ENCODE assay signal across 22 cellular contexts in genomic region chr17:30933966-30934365, GRCh38. TPM values are rescaled to one million over a fixed set of nuclear protein-coding genes. Genes with fewer than 3 reads are reported as not detected.
A peak's percentile ranks its signal among the peaks of the same experiment; 100 is the strongest.
DNase-seq lines count a peak whose midpoint lies in the region; ATAC-seq and TF ChIP-seq lines count a peak whose summit lies in the region.
"Had no signal": no experiment of that assay in that cellular context is flagged by ENCODE, and none has a peak within 500 bp of the region (broad histone marks: within the 10 kb centered on the region; RNA-seq: fewer than 3 reads in every experiment).

No MANE protein-coding gene starts in this region.

- no TSS peak for BruUV-seq in OCI-LY7 (replicated peaks; lab: Mats Ljungman, UMichigan)

- H3K9me3 ChIP-seq in lower lobe of right lung (no peaks in the 10 kb centered on the region), OCI-LY7 (ENCODE audit: low read length) (no peaks in the 10 kb centered on the region)
- H3K9me3 ChIP-seq: BLaER1, MG63 had no signal

- H3K27me3 ChIP-seq in lower lobe of right lung (ENCODE audit: low read depth) = no peaks in the 10 kb centered on the region
- H3K27me3 ChIP-seq: BLaER1, MG63 had no signal

- DNase-seq in NCI-H82 (lab: John Stamatoyannopoulos, UW) (peak; percentile 31), NCI-H82 treated with DMSO at 0.1 percent for 48 hours (lab: John Stamatoyannopoulos, UW; ENCODE audit: unreplicated experiment) (no peak), UCSD-AML1 (lab: John Stamatoyannopoulos, UW; ENCODE audit: unreplicated experiment) (peak; percentile 21), lower lobe of right lung (no peak), Ammon's horn (ENCODE audit: low spot score) (no peak), NCI-H187 treated with DMSO at 0.1 percent for 48 hours (lab: John Stamatoyannopoulos, UW) (no peak), OCI-LY7 (ENCODE audit: low spot score) (no peak)
- DNase-seq: 8988T; CD4-positive, CD25-positive, alpha-beta regulatory T cell; H7; Karpas-422; MG63; NCI-H1092 treated with DMSO at 0.1 percent for 48 hours; NCI-H1436; NCI-H187; NCI-H2171 treated with DMSO at 0.1 percent for 48 hours; NCI-H345; NCI-H510A treated with DMSO at 0.1 percent for 48 hours; RPMI8226; SHP77 had no signal

- H3K27me3 Mint-ChIP-seq in stimulated activated memory B cell treated with anti-CD40 and anti-IgM and Interleukin-4, amounts not matched to agents 10 μg/mL and 1 μg/mL and 100 μg/mL, for 72 hours = no peaks in the 10 kb centered on the region

- ATAC-seq in lower lobe of right lung = peak; percentile 75 to 84
- ATAC-seq in stimulated activated memory B cell treated with anti-CD40 and anti-IgM and Interleukin-4, amounts not matched to agents 10 μg/mL and 1 μg/mL and 100 μg/mL, for 72 hours = no peak

- H3K79me2 ChIP-seq in OCI-LY7 (ENCODE audit: insufficient read depth, low read depth, low read length) = no peaks in the 10 kb centered on the region

- H4K20me1 ChIP-seq in OCI-LY7 (ENCODE audit: insufficient read depth, low read length) = no peaks in the 10 kb centered on the region
- H4K20me1 ChIP-seq: BLaER1 had no signal

- intact Hi-C loops in lower lobe of right lung (cut with DNase I) = no loop called here
- intact Hi-C loops in OCI-LY7 (cut with micrococcal nuclease; ENCODE audit: unreplicated experiment) = no loop called here

- POLR2A ChIA-PET in OCI-LY7 (lab: Charles Lee) = interaction anchor here (0.5 kb wide), 1 partner anchor 38 kb away, joined by 3 read pairs; no protein-coding TSS in a partner anchor

- H2AFZ ChIP-seq in OCI-LY7 (ENCODE audit: low read length) = no peak overlapping the region

- peaks cover 15% of the 10 kb centered on the region for H3K36me3 ChIP-seq in lower lobe of right lung
- no peaks in the 10 kb centered on the region for H3K36me3 ChIP-seq in OCI-LY7 (ENCODE audit: insufficient read depth, low read length)
- H3K36me3 ChIP-seq: BLaER1, MG63 had no signal

- no peak overlapping the region for H3K4me2 ChIP-seq in OCI-LY7 (ENCODE audit: low read length)
- H3K4me2 ChIP-seq: BLaER1 had no signal

- H3K4me1 Mint-ChIP-seq in stimulated activated memory B cell treated with anti-CD40 and anti-IgM and Interleukin-4, amounts not matched to agents 10 μg/mL and 1 μg/mL and 100 μg/mL, for 72 hours = peaks cover 7% of the 10 kb centered on the region

- no peaks in the 10 kb centered on the region for H3K9me2 ChIP-seq in OCI-LY7 (ENCODE audit: insufficient read depth, low read length)

- H3K27ac ChIP-seq in lower lobe of right lung (peak overlapping the region; percentile 24), OCI-LY7 (ENCODE audit: low read depth, low read length, poor library complexity, severe bottlenecking) (no peak overlapping the region)
- H3K27ac ChIP-seq: BLaER1 had no signal

- H3K9me3 Mint-ChIP-seq in stimulated activated memory B cell treated with anti-CD40 and anti-IgM and Interleukin-4, amounts not matched to agents 10 μg/mL and 1 μg/mL and 100 μg/mL, for 72 hours = no peaks in the 10 kb centered on the region

- no peak overlapping the region for H3K4me3 Mint-ChIP-seq in stimulated activated memory B cell treated with anti-CD40 and anti-IgM and Interleukin-4, amounts not matched to agents 10 μg/mL and 1 μg/mL and 100 μg/mL, for 72 hours
- H3K4me3 Mint-ChIP-seq: CD4-positive, CD25-positive, alpha-beta regulatory T cell had no signal

- CTCF ChIA-PET in OCI-LY7 (lab: Charles Lee; ENCODE audit: unreplicated experiment) = interaction anchor here (0.5 kb wide), 1 partner anchor 18 kb away, joined by 3 read pairs; no protein-coding TSS in a partner anchor

- H3K4me1 ChIP-seq in lower lobe of right lung (peaks cover 7% of the 10 kb centered on the region), OCI-LY7 (ENCODE audit: insufficient read depth, low read length, poor library complexity, severe bottlenecking) (peaks cover 3% of the 10 kb centered on the region)
- H3K4me1 ChIP-seq: BLaER1 had no signal

- no peak overlapping the region for H3K27ac Mint-ChIP-seq in stimulated activated memory B cell treated with anti-CD40 and anti-IgM and Interleukin-4, amounts not matched to agents 10 μg/mL and 1 μg/mL and 100 μg/mL, for 72 hours
- H3K27ac Mint-ChIP-seq: CD4-positive, CD25-positive, alpha-beta regulatory T cell had no signal

- no peak overlapping the region for H3K4me3 ChIP-seq in lower lobe of right lung
- H3K4me3 ChIP-seq in OCI-LY7 (ENCODE audit: low read depth, low read length, poor library complexity, severe bottlenecking) = no peak overlapping the region
- H3K4me3 ChIP-seq: BLaER1, MG63 had no signal

- TF ChIP-seq CTCF in lower lobe of right lung (IDR thresholded peaks at IDR 0.05) (no peak), OCI-LY7 (conservative IDR thresholded peaks at IDR 0.05; ENCODE audit: low read length) (no peak)

- peaks cover 73% of the 10 kb centered on the region for H3K36me3 Mint-ChIP-seq in stimulated activated memory B cell treated with anti-CD40 and anti-IgM and Interleukin-4, amounts not matched to agents 10 μg/mL and 1 μg/mL and 100 μg/mL, for 72 hours
- H3K36me3 Mint-ChIP-seq: CD4-positive, CD25-positive, alpha-beta regulatory T cell had no signal

RNA-seq across cellular contexts. Expression of gene ADAP2, which starts 12.2 kb away (rescaled TPM):
- total RNA-seq in lower lobe of right lung (31.5 TPM), OCI-LY7 (2022) (2.6 and 2.8 TPM in 2 replicates)
- 1.4 TPM in 1 of 2 replicates, not detected in the other for total RNA-seq in OCI-LY7 (2014; rRNA removed; shearing (Covaris generic))

RNA-seq across cellular contexts. Expression of gene TEFM, which starts 27.9 kb away (rescaled TPM):
- total RNA-seq in lower lobe of right lung (16.3 TPM), OCI-LY7 (2022) (14.9 and 19.9 TPM in 2 replicates)
- total RNA-seq in OCI-LY7 (2014; rRNA removed; shearing (Covaris generic)) = 13.1 and 14.8 TPM in 2 replicates

RNA-seq across cellular contexts. Expression of gene RNF135, which starts 36.9 kb away (rescaled TPM):
- total RNA-seq in lower lobe of right lung (29.2 TPM), OCI-LY7 (2022) (0.29 TPM in 1 of 2 replicates, not detected in the other)
- total RNA-seq in OCI-LY7 (2014; rRNA removed; shearing (Covaris generic)) = not detected in 2 replicates

Comparison
In these comparisons a context has a peak if more than half of its experiments do, and no peak if none do; other contexts are left out.
1. DNase-seq: peak in NCI-H82 (single experiment) and UCSD-AML1 (single experiment); none in NCI-H82 treated with DMSO at 0.1 percent for 48 hours (single experiment), lower lobe of right lung (single experiment), Ammon's horn (single experiment), NCI-H187 treated with DMSO at 0.1 percent for 48 hours (single experiment) and OCI-LY7 (single experiment).
2. RNA of gene RNF135, which starts 36.9 kb away (total RNA-seq): 29.2 TPM in lower lobe of right lung (single experiment); 0.29 TPM in OCI-LY7; every median in the first group is over 10 times any median in the second.